ENCODE assay signal across 16 cellular contexts in genomic region chr18:74264303-74265020, GRCh38. TPM values are rescaled to one million over a fixed set of nuclear protein-coding genes. Genes with fewer than 3 reads are reported as not detected.
DNase-seq lines count a peak whose midpoint lies in the region; ATAC-seq and TF ChIP-seq lines count a peak whose summit lies in the region.
"Had no signal": no experiment of that assay in that cellular context is flagged by ENCODE, and none has a peak within 500 bp of the region (broad histone marks: within the 10 kb centered on the region; RNA-seq: fewer than 3 reads in every experiment).

No MANE protein-coding gene starts in this region.

- DNase-seq in GM12864 (ENCODE audit: low read depth) (peak; percentile 37), NCI-H526 treated with DMSO at 0.1 percent for 48 hours (lab: John Stamatoyannopoulos, UW) (no peak), AG20443 (ENCODE audit: low spot score) (no peak), NCI-H748 (lab: John Stamatoyannopoulos, UW; ENCODE audit: unreplicated experiment) (no peak), PC-9 (no peak)
- DNase-seq: CD8-positive, alpha-beta T cell; NCI-H1092 treated with DMSO at 0.1 percent for 48 hours; stimulated activated CD4-positive, alpha-beta T cell treated with anti-CD3 and anti-CD28 coated beads, Interleukin-12 subunit alpha, Interleukin-12 subunit beta, amount 100 ng/mL, for 4 hours had no signal

- H3K4me1 Mint-ChIP-seq in IgD-negative memory B cell, result peaks cover 7 to 22% (median 11%) of the 10 kb centered on the region in 3 donors

- H3K36me3 Mint-ChIP-seq in IgD-negative memory B cell, result peaks cover 13% of the 10 kb centered on the region

- H3K4me3 Mint-ChIP-seq in IgD-negative memory B cell, result peak overlapping the region in 3 of 4 donors; percentile 0 to 51 (median 6)
- H3K4me3 Mint-ChIP-seq: brain; CD8-positive, alpha-beta T cell had no signal

- no peak overlapping the region for H2AFZ ChIP-seq in PC-9

- CTCF ChIA-PET in PC-9 (lab: Charles Lee), result no interaction called here

- H3K9me3 ChIP-seq in PC-9 (ENCODE audit: insufficient read depth, low read depth), result no peaks in the 10 kb centered on the region

- peak overlapping the region; percentile 26 to 96 (median 63) for H3K27ac Mint-ChIP-seq in IgD-negative memory B cell
- H3K27ac Mint-ChIP-seq: brain; CD8-positive, alpha-beta T cell had no signal

- intact Hi-C loops in PC-9 (cut with micrococcal nuclease; ENCODE audit: unreplicated experiment), result no loop called here

- no peak overlapping the region for H3K4me2 ChIP-seq in PC-9

- POLR2A ChIA-PET in PC-9 (lab: Charles Lee; ENCODE audit: unreplicated experiment), result no interaction called here

- no peaks in the 10 kb centered on the region for H3K9me2 ChIP-seq in PC-9 (ENCODE audit: insufficient read depth)

- H3K36me3 ChIP-seq in PC-9 (ENCODE audit: low read depth), result peaks cover 10% of the 10 kb centered on the region; the same call in 1 of the 2 replicates

- H3K79me2 ChIP-seq in PC-9 (ENCODE audit: low read depth), result peaks cover 31% of the 10 kb centered on the region

- peaks cover 16% of the 10 kb centered on the region for H3F3A ChIP-seq in PC-9 (ENCODE audit: insufficient read depth, low read depth)

- no peak overlapping the region for H3K4me3 ChIP-seq in GM12864 (ENCODE audit: low read depth, low read length)
- no peak overlapping the region for H3K4me3 ChIP-seq in PC-9

- no TSS peak for BruUV-seq in PC-9 (replicated peaks; lab: Mats Ljungman, UMichigan)

- H3K27me3 Mint-ChIP-seq in IgD-negative memory B cell, result no peaks in the 10 kb centered on the region
- H3K27me3 Mint-ChIP-seq: brain had no signal

- TF ChIP-seq CTCF in GM12864 (IDR thresholded peaks at IDR 0.05; ENCODE audit: low read depth, low read length, missing control alignments), result no peak
- TF ChIP-seq CTCF in PC-9 (conservative IDR thresholded peaks at IDR 0.05), result no peak

- H3K4me1 ChIP-seq in PC-9 (replicated peaks; ENCODE audit: insufficient read depth), result no peaks in the 10 kb centered on the region

- H3K9me3 Mint-ChIP-seq in IgD-negative memory B cell, result no peaks in the 10 kb centered on the region
- H3K9me3 Mint-ChIP-seq: brain; CD8-positive, alpha-beta T cell had no signal

- ATAC-seq in GM19025 (IDR thresholded peaks at IDR 0.05; ENCODE audit: low read depth, unreplicated experiment), result peak; percentile 99
- ATAC-seq in HG02763 (IDR thresholded peaks at IDR 0.05; ENCODE audit: unreplicated experiment), result peak; percentile 98
- ATAC-seq: CD8-positive, alpha-beta T cell had no signal

- no peak overlapping the region for H3K27ac ChIP-seq in PC-9

- H4K20me1 ChIP-seq in PC-9 (ENCODE audit: insufficient read depth), result no peaks in the 10 kb centered on the region

- H3K27me3 ChIP-seq in PC-9 (ENCODE audit: insufficient read depth, low read depth), result no peaks in the 10 kb centered on the region

RNA-seq across cellular contexts. Expression of gene CYB5A, which starts 27.3 kb away (rescaled TPM):
- 61.4 TPM for polyA plus RNA-seq in IgD-negative memory B cell
- total RNA-seq in PC-9 (2021), result 105 and 109 TPM in 2 replicates

RNA-seq across cellular contexts. Expression of gene C18orf63, which starts 51.2 kb away (rescaled TPM):
- not detected for polyA plus RNA-seq in IgD-negative memory B cell
- not detected in 2 replicates for total RNA-seq in PC-9 (2021)
- total RNA-seq: CD8-positive, alpha-beta T cell; H1; mucosa of gallbladder; RPMI7951; temporal lobe had no signal
- polyA plus RNA-seq: H1 had no signal
